In genomic region chr13:98977568-98978270, GRCh38 we compare ENCODE assay signal across 8 cellular contexts. TPM values are rescaled to one million over a fixed set of nuclear protein-coding genes. Genes with fewer than 3 reads are reported as not detected.
A peak's percentile ranks its signal among the peaks of the same experiment; 100 is the strongest.
DNase-seq lines count a peak whose midpoint lies in the region; ATAC-seq and TF ChIP-seq lines count a peak whose summit lies in the region.

Gene DOCK9, minus strand, starts transcription at chr13:98978064. Its CDS starts 155 bp downstream, at chr13:98977909.

- no peak for TF ChIP-seq CTCF in HEK293 (tag by site-specific recombination; IDR thresholded peaks at IDR 0.05)
- no peak for TF ChIP-seq CTCF in omental fat pad (IDR thresholded peaks at IDR 0.05)

- no peaks in the 10 kb centered on the region for H3K36me3 ChIP-seq in HEK293 (ENCODE audit: control insufficient read depth in 2 of 2, insufficient read depth in 1 of 2, low read length in 2 of 2)

- no peaks in the 10 kb centered on the region for H3K9me3 Mint-ChIP-seq in activated T-helper 1 cell treated with anti-CD3 and anti-CD28 coated beads, Interleukin-12 subunit alpha, Interleukin-12 subunit beta, Interleukin-2, Interleukin-4 antibody, amounts not matched to agents 30 ng/mL and 10 ng/mL and 1 ng/mL, durations not matched to agents 14 hours and 24 hours and 36 hours

- POLR2A ChIA-PET in HEK293 (lab: Yijun Ruan, JAX), result interaction anchor here (0.7 kb wide), 1 partner anchor 9 kb away, joined by 3 read pairs; no protein-coding TSS in a partner anchor

- peak within 1 kb of the TSS; percentile 12; the same call in 1 of the 2 replicates for H3K4me3 ChIP-seq in HEK293 (ENCODE audit: low read depth, low read length)

- H3K4me1 Mint-ChIP-seq in activated T-helper 1 cell treated with anti-CD3 and anti-CD28 coated beads, Interleukin-12 subunit alpha, Interleukin-12 subunit beta, Interleukin-2, Interleukin-4 antibody, amounts not matched to agents 30 ng/mL and 10 ng/mL and 1 ng/mL, durations not matched to agents 14 hours and 24 hours and 36 hours (ENCODE audit: low read depth), result peaks cover 47% of the 10 kb centered on the region

- H3K36me3 Mint-ChIP-seq in activated T-helper 1 cell treated with anti-CD3 and anti-CD28 coated beads, Interleukin-12 subunit alpha, Interleukin-12 subunit beta, Interleukin-2, Interleukin-4 antibody, amounts not matched to agents 30 ng/mL and 10 ng/mL and 1 ng/mL, durations not matched to agents 14 hours and 24 hours and 36 hours (ENCODE audit: low read depth), result peaks cover 2% of the 10 kb centered on the region

- no peak within 1 kb of the TSS for H3K4me3 Mint-ChIP-seq in activated T-helper 1 cell treated with anti-CD3 and anti-CD28 coated beads, Interleukin-12 subunit alpha, Interleukin-12 subunit beta, Interleukin-2, Interleukin-4 antibody, amounts not matched to agents 30 ng/mL and 10 ng/mL and 1 ng/mL, durations not matched to agents 14 hours and 24 hours and 36 hours

- H3K27me3 Mint-ChIP-seq in activated T-helper 1 cell treated with anti-CD3 and anti-CD28 coated beads, Interleukin-12 subunit alpha, Interleukin-12 subunit beta, Interleukin-2, Interleukin-4 antibody, amounts not matched to agents 30 ng/mL and 10 ng/mL and 1 ng/mL, durations not matched to agents 14 hours and 24 hours and 36 hours (ENCODE audit: insufficient read depth), result no peaks in the 10 kb centered on the region

- intact Hi-C loops in activated T-helper 1 cell treated with anti-CD3 and anti-CD28 coated beads, Interleukin-12 subunit alpha, Interleukin-12 subunit beta, Interleukin-2, Interleukin-4 antibody, amounts not matched to agents 30 ng/mL and 10 ng/mL and 1 ng/mL, durations not matched to agents 14 hours and 24 hours and 36 hours (cut with micrococcal nuclease), result no loop called here
- intact Hi-C loops in head of caudate nucleus (cut with DNase I), result loop anchor here (5.0 kb wide), 1 partner anchor 55 kb away; no protein-coding TSS in a partner anchor

- no peaks in the 10 kb centered on the region for H3K9me3 ChIP-seq in HEK293 (ENCODE audit: control insufficient read depth, insufficient read depth, low read depth, low read length)

- H3K27ac ChIP-seq in HEK293 (ENCODE audit: extremely low read depth, low read depth, low read length), result no peak within 1 kb of the TSS

- CTCF ChIA-PET in HEK293 (lab: Yijun Ruan, JAX), result no interaction called here

- peaks cover 6% of the 10 kb centered on the region; the same call in 1 of the 2 replicates for H3K4me1 ChIP-seq in HEK293 (ENCODE audit: control insufficient read depth, insufficient read depth, low read length)

- H3K27ac Mint-ChIP-seq in activated T-helper 1 cell treated with anti-CD3 and anti-CD28 coated beads, Interleukin-12 subunit alpha, Interleukin-12 subunit beta, Interleukin-2, Interleukin-4 antibody, amounts not matched to agents 30 ng/mL and 10 ng/mL and 1 ng/mL, durations not matched to agents 14 hours and 24 hours and 36 hours, result no peak within 1 kb of the TSS

- DNase-seq in activated T-helper 1 cell treated with anti-CD3 and anti-CD28 coated beads, Interleukin-12 subunit alpha, Interleukin-12 subunit beta, Interleukin-2, Interleukin-4 antibody, amounts not matched to agents 30 ng/mL and 10 ng/mL and 1 ng/mL, durations not matched to agents 14 hours and 24 hours and 36 hours (ENCODE audit: low spot score), result no peak
- DNase-seq in head of caudate nucleus, result peak; percentile 64 to 94 (median 85)
- DNase-seq in omental fat pad (ENCODE audit: low spot score), result no peak
- DNase-seq in activated CD4-positive, CD25-positive, alpha-beta regulatory T cell treated with anti-CD3 and anti-CD28 coated beads, Interleukin-2, amount 50 U/mL, for 72 hours, result no peak
- no peak for DNase-seq in stimulated activated CD4-positive, alpha-beta T cell treated with anti-CD3 and anti-CD28 coated beads, Interleukin-15, amount 100 ng/mL, for 24 hours
- DNase-seq in NCI-H2171 (lab: John Stamatoyannopoulos, UW), result no peak

- ATAC-seq in omental fat pad (ENCODE audit: low FRiP score), result peak; percentile 88
- no peak for ATAC-seq in HG03571 (IDR thresholded peaks at IDR 0.05; ENCODE audit: unreplicated experiment)

TF ChIP-seq in HEK293, 187 proteins besides CTCF, POLR2A, EP300 and RAD21 (continues in another document):
- 0 out of 2 replicates have a peak, but pooled peaks have one; percentile 36 for TF ChIP-seq PRDM10 (tag by site-specific recombination; IDR thresholded peaks at IDR 0.05)
- no peak for TF ChIP-seq ZNF324 (tag by site-specific recombination; IDR thresholded peaks at IDR 0.05)
- no peak for TF ChIP-seq ZNF133 (tag by site-specific recombination; IDR thresholded peaks at IDR 0.05)
- peak; percentile 76 for TF ChIP-seq SCRT2 (tag by site-specific recombination; IDR thresholded peaks at IDR 0.05)
- no peak for TF ChIP-seq ZNF488 (tag by site-specific recombination; IDR thresholded peaks at IDR 0.05)
- TF ChIP-seq PRDM4 (tag by site-specific recombination; IDR thresholded peaks at IDR 0.05), result no peak
- no peak for TF ChIP-seq INSM2 (tag by site-specific recombination; IDR thresholded peaks at IDR 0.05)

RNA-seq across cellular contexts. Expression of gene DOCK9, which starts in this region (rescaled TPM):
- total RNA-seq in activated T-helper 1 cell treated with anti-CD3 and anti-CD28 coated beads, Interleukin-12 subunit alpha, Interleukin-12 subunit beta, Interleukin-2, Interleukin-4 antibody, amounts not matched to agents 30 ng/mL and 10 ng/mL and 1 ng/mL, durations not matched to agents 14 hours and 24 hours and 36 hours, result 36.0 and 38.7 TPM in 2 replicates
- total RNA-seq in omental fat pad, result 100 to 1,000 TPM in 3 of 4 donors, 10 to 100 TPM in 1; 94.4 to 364 (median 145) TPM

Comparison
In these comparisons a context has a peak if more than half of its experiments do, and no peak if none do; other contexts are left out.
1. DNase-seq: peak in head of caudate nucleus (42 of 42); none in activated T-helper 1 cell treated with anti-CD3 and anti-CD28 coated beads, Interleukin-12 subunit alpha, Interleukin-12 subunit beta, Interleukin-2, Interleukin-4 antibody, amounts not matched to agents 30 ng/mL and 10 ng/mL and 1 ng/mL, durations not matched to agents 14 hours and 24 hours and 36 hours (single experiment), omental fat pad (single experiment), activated CD4-positive, CD25-positive, alpha-beta regulatory T cell treated with anti-CD3 and anti-CD28 coated beads, Interleukin-2, amount 50 U/mL, for 72 hours (single experiment), stimulated activated CD4-positive, alpha-beta T cell treated with anti-CD3 and anti-CD28 coated beads, Interleukin-15, amount 100 ng/mL, for 24 hours (single experiment) and NCI-H2171 (single experiment).